Comparison of ENCODE assay signal across 16 cellular contexts in the genomic region with DNA sequence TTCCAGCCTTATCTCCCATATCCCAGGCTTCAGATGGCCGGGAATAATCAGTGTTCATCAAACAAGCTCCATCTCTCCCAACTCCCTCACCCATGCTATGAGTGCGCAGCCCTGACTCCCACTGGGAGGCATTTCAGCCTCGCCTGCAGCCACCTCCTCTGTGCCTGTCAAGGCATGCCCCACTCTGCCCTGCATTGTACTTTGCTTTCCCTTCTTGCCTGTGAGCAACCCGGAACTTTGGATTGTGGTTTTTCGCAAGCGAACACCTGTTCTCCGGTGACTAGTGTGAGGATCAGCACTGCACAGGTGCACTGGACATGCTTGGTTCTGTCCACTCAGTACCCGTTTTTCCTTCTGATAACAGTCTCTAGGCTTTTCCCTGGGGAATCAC. TPM values are rescaled to one million over a fixed set of nuclear protein-coding genes. Genes with fewer than 3 reads are reported as not detected.
DNase-seq lines count a peak whose midpoint lies in the region; ATAC-seq and TF ChIP-seq lines count a peak whose summit lies in the region.
"Had no signal": no experiment of that assay in that cellular context is flagged by ENCODE, and none has a peak within 500 bp of the region (broad histone marks: within the 10 kb centered on the region; RNA-seq: fewer than 3 reads in every experiment).

No MANE protein-coding gene starts in this region.

- H3K27ac Mint-ChIP-seq in Caco-2 (ENCODE audit: unreplicated experiment) (no peak overlapping the region), glutamatergic neuron (ENCODE audit: unreplicated experiment) (peak overlapping the region; percentile 43)

- no peak overlapping the region for H3K4me3 ChIP-seq in Caco-2 (ENCODE audit: low read depth, low read length)
- H3K4me3 ChIP-seq: SJSA1 had no signal

- no peaks in the 10 kb centered on the region for H3K36me3 Mint-ChIP-seq in Caco-2 (ENCODE audit: insufficient read depth, unreplicated experiment)
- H3K36me3 Mint-ChIP-seq in glutamatergic neuron (ENCODE audit: unreplicated experiment), result no peaks in the 10 kb centered on the region
- H3K36me3 Mint-ChIP-seq: stimulated activated naive B cell treated with anti-CD40 and anti-IgM and Interleukin-4, amounts not matched to agents 10 μg/mL and 1 μg/mL and 100 μg/mL, for 72 hours had no signal

- peaks cover 7% of the 10 kb centered on the region; the same call in 1 of the 2 replicates for H3K4me1 ChIP-seq in Caco-2
- H3K4me1 ChIP-seq: SJSA1 had no signal

- H3K27me3 Mint-ChIP-seq in Caco-2 (ENCODE audit: insufficient read depth, unreplicated experiment) (no peaks in the 10 kb centered on the region), glutamatergic neuron (ENCODE audit: unreplicated experiment) (peaks cover 5% of the 10 kb centered on the region)

- H3K4me3 Mint-ChIP-seq in Caco-2 (ENCODE audit: unreplicated experiment) (no peak overlapping the region), glutamatergic neuron (ENCODE audit: unreplicated experiment) (no peak overlapping the region)
- H3K4me3 Mint-ChIP-seq: stimulated activated naive B cell treated with anti-CD40 and anti-IgM and Interleukin-4, amounts not matched to agents 10 μg/mL and 1 μg/mL and 100 μg/mL, for 72 hours had no signal

- no TSS peak for BruUV-seq in Caco-2 (replicated peaks; lab: Mats Ljungman, UMichigan)

- POLR2A ChIA-PET in Caco-2 (lab: Charles Lee), result no interaction called here

- H3K4me1 Mint-ChIP-seq in Caco-2 (ENCODE audit: low read depth, unreplicated experiment), result no peaks in the 10 kb centered on the region
- H3K4me1 Mint-ChIP-seq in glutamatergic neuron (ENCODE audit: low read depth, unreplicated experiment), result peaks cover 6% of the 10 kb centered on the region

- H3K9me3 Mint-ChIP-seq in Caco-2 (ENCODE audit: unreplicated experiment) (no peaks in the 10 kb centered on the region), glutamatergic neuron (ENCODE audit: unreplicated experiment) (peaks cover 8% of the 10 kb centered on the region)
- H3K9me3 Mint-ChIP-seq: stimulated activated naive B cell treated with anti-CD40 and anti-IgM and Interleukin-4, amounts not matched to agents 10 μg/mL and 1 μg/mL and 100 μg/mL, for 72 hours had no signal

- peak; percentile 30 to 60 for DNase-seq in Caco-2
- DNase-seq in NCI-H69 (lab: John Stamatoyannopoulos, UW), result peak; percentile 73
- DNase-seq in glutamatergic neuron, result no peak
- no peak for DNase-seq in globus pallidus (ENCODE audit: low spot score)
- no peak for DNase-seq in D341Med (ENCODE audit: low spot score)
- no peak for DNase-seq in COLO829 (ENCODE audit: low spot score)
- DNase-seq: aorta; effector memory CD4-positive, alpha-beta T cell; GF-D8; head of caudate nucleus; stimulated activated CD4-positive, alpha-beta T cell treated with anti-CD3 and anti-CD28 coated beads, Interleukin-2, amount 100 ng/mL, for 24 hours; stimulated activated naive B cell treated with anti-CD40 and anti-IgM and Interleukin-4, amounts not matched to agents 10 μg/mL and 1 μg/mL and 100 μg/mL, for 72 hours had no signal

- H3K36me3 ChIP-seq in Caco-2 (ENCODE audit: control insufficient read depth, insufficient read depth, low read length), result no peaks in the 10 kb centered on the region
- H3K36me3 ChIP-seq: SJSA1 had no signal

- ATAC-seq in HG03432 (IDR thresholded peaks at IDR 0.05; ENCODE audit: unreplicated experiment) (peak; percentile 33), HG02623 (IDR thresholded peaks at IDR 0.05; ENCODE audit: unreplicated experiment) (no peak)

- intact Hi-C loops in Caco-2 (cut with micrococcal nuclease; ENCODE audit: unreplicated experiment), result no loop called here

- no peaks in the 10 kb centered on the region for H3K9me3 ChIP-seq in Caco-2
- H3K9me3 ChIP-seq: SJSA1 had no signal

- no peaks in the 10 kb centered on the region for H3K27me3 ChIP-seq in Caco-2 (replicated peaks; ENCODE audit: control insufficient read depth, insufficient read depth, low read length)
- H3K27me3 ChIP-seq: SJSA1 had no signal

- CTCF ChIA-PET in Caco-2 (lab: Charles Lee), result no interaction called here

- no peak for TF ChIP-seq CTCF in Caco-2 (IDR thresholded peaks at IDR 0.05; ENCODE audit: insufficient read depth in 1 of 2, low read depth in 1 of 2, low read length in 1 of 2, severe bottlenecking in 1 of 2, unreplicated experiment in 1 of 2)
- no peak for TF ChIP-seq CTCF in glutamatergic neuron (IDR thresholded peaks at IDR 0.05; ENCODE audit: partially characterized antibody, unreplicated experiment)

RNA-seq across cellular contexts. Expression of gene CHST6, which starts 9.2 kb away (rescaled TPM):
- total RNA-seq in Caco-2 (2022) (1.1 and 1.3 TPM in 2 replicates), glutamatergic neuron (ENCODE audit: unreplicated experiment) (4.0 TPM)
- total RNA-seq: SJSA1 had no signal

RNA-seq across cellular contexts. Expression of gene TMEM170A, which starts 21.5 kb away (rescaled TPM):
- total RNA-seq in Caco-2 (2022) (57.4 and 63.6 TPM in 2 replicates), glutamatergic neuron (ENCODE audit: unreplicated experiment) (30.6 TPM)

RNA-seq across cellular contexts. Expression of gene CHST5, which starts 49.9 kb away (rescaled TPM):
- total RNA-seq in Caco-2 (2022), result 0.11 TPM in 1 of 2 replicates, not detected in the other
- 0.64 TPM for total RNA-seq in glutamatergic neuron (ENCODE audit: unreplicated experiment)
- total RNA-seq: aorta, liver had no signal

RNA-seq across cellular contexts. Expression of gene CFDP1, which starts 52.7 kb away (rescaled TPM):
- total RNA-seq in Caco-2 (2022), result 71.6 and 77.6 TPM in 2 replicates
- 60.1 TPM for total RNA-seq in glutamatergic neuron (ENCODE audit: unreplicated experiment)

Comparison
In these comparisons a context has a peak if more than half of its experiments do, and no peak if none do; other contexts are left out.
1. DNase-seq: peak in Caco-2 (2 of 2) and NCI-H69 (single experiment); none in glutamatergic neuron (single experiment), globus pallidus (single experiment), D341Med (single experiment) and COLO829 (single experiment).